In the genomic region with DNA sequence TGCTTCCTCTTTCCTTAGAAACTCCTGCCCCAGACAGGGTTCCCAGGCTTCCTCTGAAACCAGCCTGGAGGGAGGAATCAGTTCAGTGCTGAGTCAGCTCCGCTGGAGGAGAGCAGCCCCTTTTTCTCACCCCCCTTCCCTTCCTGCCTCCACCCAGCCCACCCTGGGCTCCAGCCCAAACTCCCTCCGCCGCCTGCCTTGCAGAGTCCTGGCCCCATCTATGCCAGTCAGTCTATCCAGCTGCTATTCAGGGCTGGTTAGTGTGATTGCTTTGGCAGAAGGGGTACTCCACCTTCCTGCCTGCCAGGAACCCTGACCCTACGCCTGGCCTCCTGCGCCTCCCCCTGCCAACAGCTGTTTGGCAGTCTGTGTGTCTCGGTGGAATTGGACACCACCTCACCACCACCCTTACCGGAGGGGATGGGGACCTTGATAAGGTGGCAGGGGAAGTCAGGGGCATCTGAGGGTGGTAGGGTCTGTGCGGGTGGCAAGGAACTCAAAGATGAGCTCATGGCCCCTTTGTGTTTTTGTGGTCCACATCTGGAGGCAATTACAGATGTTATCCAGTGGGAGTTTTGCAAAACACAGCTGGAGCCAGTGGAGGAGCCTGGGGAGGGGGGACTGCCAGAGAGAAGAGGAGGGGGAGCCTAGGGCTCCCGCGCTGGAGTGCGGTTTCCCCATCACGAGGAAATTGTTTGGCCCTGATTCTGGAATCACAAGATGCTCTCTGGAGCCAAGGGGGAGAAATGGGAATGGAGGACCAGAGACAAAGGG, we compare ENCODE assay signal across 9 cellular contexts. TPM values are rescaled to one million over a fixed set of nuclear protein-coding genes. Genes with fewer than 3 reads are reported as not detected.
A peak's percentile ranks its signal among the peaks of the same experiment; 100 is the strongest.
DNase-seq lines count a peak whose midpoint lies in the region; ATAC-seq, FAIRE-seq and TF ChIP-seq lines count a peak whose summit lies in the region.
"Had no signal": no experiment of that assay in that cellular context is flagged by ENCODE, and none has a peak within 500 bp of the region (broad histone marks: within the 10 kb centered on the region; RNA-seq: fewer than 3 reads in every experiment).

No MANE protein-coding gene starts in this region.

- H3K79me1 ChIP-seq in H1 (ENCODE audit: low read depth, low read length), result no peaks in the 10 kb centered on the region

- H3K9me3 Mint-ChIP-seq in activated T-cell treated with anti-CD3 and anti-CD28 coated beads, Interleukin-2, amount 50 U/mL, for 24 hours, result no peaks in the 10 kb centered on the region

- H3K9me3 ChIP-seq in H1 (ENCODE audit: insufficient read depth in 2 of 2, low read depth in 1 of 2, low read length in 1 of 2) (no peaks in the 10 kb centered on the region), mesodermal cell (ENCODE audit: control insufficient read depth, low read length) (no peaks in the 10 kb centered on the region), aorta (ENCODE audit: control insufficient read depth, low read length) (no peaks in the 10 kb centered on the region)

- H2BK15ac ChIP-seq in H1 (ENCODE audit: low read length), result peak overlapping the region; percentile 97; the same call in 1 of the 2 replicates

- WGBS in H1 (ENCODE audit: extremely low coverage in 1 of 2, insufficient coverage in 1 of 2, insufficient read length in 1 of 2, insufficient replicate concordance in 2 of 2, low coverage in 1 of 2, low lambda C conversion rate in 2 of 2, missing lambda C conversion rate in 1 of 2), 2 experiments, result 59% methylated on average over 11 of the region's 12 CpGs; no CpG with 5 or more reads in 1 of the 2 experiments
- 73 to 78% methylated on average over 4 to 5 of the region's 12 CpGs for WGBS in mesodermal cell (ENCODE audit: insufficient coverage in 2 of 2), 2 experiments
- WGBS in aorta, 2 donors, result 0 to 3% methylated on average over 12 of the region's 12 CpGs

- no peak for DNase-seq in activated T-cell treated with anti-CD3 and anti-CD28 coated beads, Interleukin-2, amount 50 U/mL, for 24 hours
- DNase-seq in activated T-cell treated with anti-CD3 and anti-CD28 coated beads for 4 hours (no peak), H1 (ENCODE audit: low read depth in 1 of 2, low spot score in 2 of 2) (peak in 1 of 2 experiments; percentile 58), aorta (peak; percentile 93)
- no peak for DNase-seq in central memory CD4-positive, alpha-beta T cell
- no peak for DNase-seq in stimulated activated CD4-positive, alpha-beta T cell treated with anti-CD3 and anti-CD28 coated beads, Interleukin-4, amount 100 ng/mL, for 24 hours

- peaks cover 0 to 2% of the 10 kb centered on the region in 2 experiments for H4K20me1 ChIP-seq in H1 (replicated peaks in 1 of 2; ENCODE audit: control insufficient read depth in 1 of 2, insufficient read depth in 2 of 2, low read length in 2 of 2)

- H3K9ac ChIP-seq in H1 (replicated peaks in 1 of 4; ENCODE audit: extremely low read depth in 1 of 4, low read depth in 3 of 4, low read length in 3 of 4), result no peak overlapping the region

- H4K8ac ChIP-seq in H1 (ENCODE audit: extremely low read depth, insufficient read depth, low read length), result no peak overlapping the region

- no peak overlapping the region for H3K4me3 Mint-ChIP-seq in activated T-cell treated with anti-CD3 and anti-CD28 coated beads, Interleukin-2, amount 50 U/mL, for 24 hours

- no peak overlapping the region for H3K56ac ChIP-seq in H1 (replicated peaks; ENCODE audit: insufficient read length, low read depth, low read length)

- ATAC-seq in aorta (ENCODE audit: low FRiP score) (peak; percentile 77), GM18909 (IDR thresholded peaks at IDR 0.05; ENCODE audit: poor library complexity, unreplicated experiment) (no peak)

- no peak for TF ChIP-seq RAD21 in H1 (IDR thresholded peaks at IDR 0.05 in 1 of 2, conservative IDR thresholded peaks at IDR 0.05 in 1 of 2; ENCODE audit: low read depth in 2 of 2, low read length in 2 of 2)

- H3K4ac ChIP-seq in H1 (replicated peaks; ENCODE audit: insufficient read length, low read depth, low read length), result no peak overlapping the region

- peak overlapping the region; percentile 8 for H4K91ac ChIP-seq in H1 (replicated peaks; ENCODE audit: insufficient read length, low read length)

- CTCF ChIA-PET in H1 (lab: Charles Lee; ENCODE audit: partially characterized antibody), result interaction anchor here (0.8 to 56.0 kb wide), 11 partner anchors 13 to 278 kb away, joined by 3 to 1562 read pairs (median 4); a partner anchor contains a TSS

- H3K4me2 ChIP-seq in H1 (ENCODE audit: insufficient read depth in 1 of 2, low read depth in 2 of 2, low read length in 2 of 2), result 0 out of 4 replicates have a peak overlapping the region, but pooled peaks of 1 of the 2 experiments have one; percentile 15

- POLR2A ChIA-PET in H1 (lab: Charles Lee; ENCODE audit: partially characterized antibody), result interaction anchor here (0.9 to 13.9 kb wide), 4 partner anchors 15 to 171 kb away, joined by 3 to 203 read pairs (median 44); a partner anchor contains a TSS

- no peak overlapping the region for H3K4me3 ChIP-seq in H1 (ENCODE audit: extremely low read depth in 1 of 4, insufficient read depth in 2 of 4, low read depth in 3 of 4, low read length in 4 of 4)
- H3K4me3 ChIP-seq in mesodermal cell (ENCODE audit: extremely low read depth, insufficient read depth, low read length, poor library complexity, severe bottlenecking), result no peak overlapping the region
- H3K4me3 ChIP-seq in aorta (ENCODE audit: low read length in 2 of 2), result no peak overlapping the region

- H3K23ac ChIP-seq in H1 (ENCODE audit: insufficient read length), result no peak overlapping the region

- H3K36me3 Mint-ChIP-seq in activated T-cell treated with anti-CD3 and anti-CD28 coated beads, Interleukin-2, amount 50 U/mL, for 24 hours (ENCODE audit: low read depth), result no peaks in the 10 kb centered on the region

- H3K4me1 Mint-ChIP-seq in activated T-cell treated with anti-CD3 and anti-CD28 coated beads, Interleukin-2, amount 50 U/mL, for 24 hours (ENCODE audit: low read depth), result peaks cover 19% of the 10 kb centered on the region

- peaks cover 2% of the 10 kb centered on the region; the same call in 1 of the 2 replicates for H3K23me2 ChIP-seq in H1 (ENCODE audit: low read depth, low read length)

- no peak for TF ChIP-seq POLR2A in H1 (IDR thresholded peaks at IDR 0.05; ENCODE audit: control extremely low read depth in 1 of 2, low read depth in 2 of 2, low read length in 2 of 2)

- peak overlapping the region; percentile 77; the same call in 1 of the 2 replicates for H2BK12ac ChIP-seq in H1 (ENCODE audit: low read depth, low read length)

- no peak for TF ChIP-seq EP300 in H1 (IDR thresholded peaks at IDR 0.05; ENCODE audit: borderline replicate concordance in 1 of 2, low read depth in 2 of 2, low read length in 2 of 2)

- H3K4me1 ChIP-seq in H1 (replicated peaks in 1 of 4; ENCODE audit: control insufficient read depth in 3 of 4, insufficient read depth in 4 of 4, low read length in 3 of 4), result peaks cover 4 to 22% (median 11%) of the 10 kb centered on the region in 4 experiments
- H3K4me1 ChIP-seq in mesodermal cell (ENCODE audit: control insufficient read depth, insufficient read depth, low read length, poor library complexity, severe bottlenecking), result peaks cover 37% of the 10 kb centered on the region
- no peaks in the 10 kb centered on the region for H3K4me1 ChIP-seq in aorta (ENCODE audit: control insufficient read depth in 1 of 2, insufficient read depth in 2 of 2, low read length in 2 of 2)

- peaks cover 4 to 22% (median 15%) of the 10 kb centered on the region in 4 experiments; a peak in 7 of 8 replicates for H3K36me3 ChIP-seq in H1 (ENCODE audit: control insufficient read depth in 2 of 4, insufficient read depth in 4 of 4, low read length in 3 of 4)
- peaks cover 34% of the 10 kb centered on the region for H3K36me3 ChIP-seq in mesodermal cell (ENCODE audit: control insufficient read depth, insufficient read depth, low read length)
- peaks cover 0 to 12% of the 10 kb centered on the region in 2 donors for H3K36me3 ChIP-seq in aorta (ENCODE audit: control insufficient read depth in 1 of 2, insufficient read depth in 2 of 2, low read length in 1 of 2)

- peak overlapping the region; percentile 8; the same call in 1 of the 2 replicates for H3K27ac ChIP-seq in H1 (ENCODE audit: low read depth, low read length)
- H3K27ac ChIP-seq in mesodermal cell (ENCODE audit: low read depth, low read length, severe bottlenecking), result peak overlapping the region; percentile 87
- H3K27ac ChIP-seq in aorta (ENCODE audit: low read depth in 1 of 2, low read length in 2 of 2), result peak overlapping the region; percentile 73 to 95
- H3K27ac ChIP-seq: C4-2B had no signal

- intact Hi-C loops in aorta (cut with DNase I), result no loop called here

- H3K79me2 ChIP-seq in H1 (ENCODE audit: control insufficient read depth in 1 of 2, insufficient read depth in 2 of 2, low read length in 2 of 2), result no peaks in the 10 kb centered on the region

- no peak for FAIRE-seq in H1 (lab: Jason Lieb, UNC)

- H2BK5ac ChIP-seq in H1 (ENCODE audit: low read depth, low read length), result peak overlapping the region; percentile 86

- H2AK5ac ChIP-seq in H1 (ENCODE audit: low read depth, low read length), result peak overlapping the region; percentile 72; the same call in 1 of the 2 replicates

- no peak overlapping the region for H4K5ac ChIP-seq in H1 (ENCODE audit: insufficient read length, low read depth, low read length)

- no peak overlapping the region for H3K14ac ChIP-seq in H1 (ENCODE audit: insufficient read length)

- H3K27ac Mint-ChIP-seq in activated T-cell treated with anti-CD3 and anti-CD28 coated beads, Interleukin-2, amount 50 U/mL, for 24 hours, result peak overlapping the region; percentile 52

- no peak overlapping the region for H2AFZ ChIP-seq in H1 (ENCODE audit: low read length)

- no peak overlapping the region for H2BK120ac ChIP-seq in H1 (replicated peaks; ENCODE audit: low read depth, low read length)

- H2BK20ac ChIP-seq in H1 (ENCODE audit: low read length), result peak overlapping the region; percentile 80; the same call in 1 of the 2 replicates

- no peak for TF ChIP-seq CTCF in H1 (IDR thresholded peaks at IDR 0.05; ENCODE audit: control extremely low read depth in 1 of 3, insufficient read depth in 1 of 3, low read depth in 1 of 3, low read length in 3 of 3)

- H3K27me3 ChIP-seq in H1 (replicated peaks in 1 of 4; ENCODE audit: control insufficient read depth in 3 of 4, extremely low read depth in 1 of 4, insufficient read depth in 3 of 4, low read length in 3 of 4) (no peaks in the 10 kb centered on the region), aorta (ENCODE audit: control insufficient read depth in 1 of 2, insufficient read depth in 2 of 2, low read length in 1 of 2) (no peaks in the 10 kb centered on the region)

- H3K27me3 Mint-ChIP-seq in activated T-cell treated with anti-CD3 and anti-CD28 coated beads, Interleukin-2, amount 50 U/mL, for 24 hours, result peaks cover 33% of the 10 kb centered on the region

- no peak overlapping the region for H3K18ac ChIP-seq in H1 (ENCODE audit: extremely low read depth, low read length)

RNA-seq across cellular contexts. Expression of a gene that starts 12.2 kb away (rescaled TPM):
- 83.1 and 86.8 TPM in 2 replicates for total RNA-seq in H1 (2021; fragmentation: NEBNext Ultra II Directional; extraction: Animal tissue kit (Norgen Biotek cat#: 25700))
- polyA plus RNA-seq in H1 (2011; rRNA removed) (58.2 and 81.6 TPM in 2 replicates), aorta (10 to 100 TPM; 29.8 to 99.2 TPM)
- 61.6 TPM for polyA plus RNA-seq in H1 (2011; cell fraction: cytosol; rRNA removed)
- polyA plus RNA-seq in H1 (2011; cell fraction: nucleus; rRNA removed), result 147 TPM
- 54.3 to 67.5 TPM (median 63.3 TPM) in 4 replicates for polyA plus RNA-seq in H1 (2012, experiment 1 of 2)
- polyA plus RNA-seq in H1 (2012, experiment 2 of 2), result 60.0 TPM
- polyA plus RNA-seq in H1 (2013, experiment 1 of 2), result 277 TPM
- polyA plus RNA-seq in H1 (2013, experiment 2 of 2), result 290 TPM
- polyA minus RNA-seq in H1 (2011; rRNA and poly(A)+ RNA removed), result 46.1 and 61.0 TPM in 2 replicates
- polyA minus RNA-seq in H1 (2011; cell fraction: cytosol; rRNA and poly(A)+ RNA removed), result 28.2 TPM
- 24.5 TPM for polyA minus RNA-seq in H1 (2011; cell fraction: nucleus; rRNA and poly(A)+ RNA removed)
- polyA plus RNA-seq in mesodermal cell (2013, experiment 1 of 2), result 340 TPM
- polyA plus RNA-seq in mesodermal cell (2013, experiment 2 of 2), result 281 TPM
- 100 to 1,000 TPM; 206 to 250 TPM for total RNA-seq in aorta

RNA-seq across cellular contexts. Expression of a gene that starts 18.9 kb away (rescaled TPM):
- 172 and 176 TPM in 2 replicates for total RNA-seq in H1 (2021; fragmentation: NEBNext Ultra II Directional; extraction: Animal tissue kit (Norgen Biotek cat#: 25700))
- polyA plus RNA-seq in H1 (2011; rRNA removed) (70.5 and 109 TPM in 2 replicates), aorta (10 to 100 TPM; 47.3 to 56.0 TPM)
- 108 TPM for polyA plus RNA-seq in H1 (2011; cell fraction: cytosol; rRNA removed)
- 74.0 TPM for polyA plus RNA-seq in H1 (2011; cell fraction: nucleus; rRNA removed)
- 186 to 208 TPM (median 197 TPM) in 4 replicates for polyA plus RNA-seq in H1 (2012, experiment 1 of 2)
- 516 TPM for polyA plus RNA-seq in H1 (2012, experiment 2 of 2)
- 328 TPM for polyA plus RNA-seq in H1 (2013, experiment 1 of 2)
- polyA plus RNA-seq in H1 (2013, experiment 2 of 2), result 334 TPM
- 9.8 and 12.4 TPM in 2 replicates for polyA minus RNA-seq in H1 (2011; rRNA and poly(A)+ RNA removed)
- 41.0 TPM for polyA minus RNA-seq in H1 (2011; cell fraction: cytosol; rRNA and poly(A)+ RNA removed)
- 34.9 TPM for polyA minus RNA-seq in H1 (2011; cell fraction: nucleus; rRNA and poly(A)+ RNA removed)
- polyA plus RNA-seq in mesodermal cell (2013, experiment 1 of 2), result 158 TPM
- polyA plus RNA-seq in mesodermal cell (2013, experiment 2 of 2), result 156 TPM
- 10 to 100 TPM; 37.2 to 49.1 TPM for total RNA-seq in aorta

RNA-seq across cellular contexts. Expression of a gene that starts 23.0 kb away (rescaled TPM):
- total RNA-seq in H1 (2021; fragmentation: NEBNext Ultra II Directional; extraction: Animal tissue kit (Norgen Biotek cat#: 25700)), result 15.6 and 15.7 TPM in 2 replicates
- polyA plus RNA-seq in H1 (2011; rRNA removed) (12.4 and 22.8 TPM in 2 replicates), aorta (100 to 1,000 TPM in 1 of 2 donors, 10 to 100 TPM in 1; 53.0 to 134 TPM)
- 10.6 TPM for polyA plus RNA-seq in H1 (2011; cell fraction: cytosol; rRNA removed)
- polyA plus RNA-seq in H1 (2011; cell fraction: nucleus; rRNA removed), result 21.0 TPM
- polyA plus RNA-seq in H1 (2012, experiment 1 of 2), result 10.6 to 17.3 TPM (median 14.7 TPM) in 4 replicates
- polyA plus RNA-seq in H1 (2012, experiment 2 of 2), result 13.0 TPM
- polyA plus RNA-seq in H1 (2013, experiment 1 of 2), result 15.4 TPM
- polyA plus RNA-seq in H1 (2013, experiment 2 of 2), result 15.6 TPM
- polyA minus RNA-seq in H1 (2011; rRNA and poly(A)+ RNA removed), result 21.1 and 22.8 TPM in 2 replicates
- 13.1 TPM for polyA minus RNA-seq in H1 (2011; cell fraction: cytosol; rRNA and poly(A)+ RNA removed)
- 11.9 TPM for polyA minus RNA-seq in H1 (2011; cell fraction: nucleus; rRNA and poly(A)+ RNA removed)
- 64.8 TPM for polyA plus RNA-seq in mesodermal cell (2013, experiment 1 of 2)
- 49.4 TPM for polyA plus RNA-seq in mesodermal cell (2013, experiment 2 of 2)
- 100 to 1,000 TPM; 161 to 187 TPM for total RNA-seq in aorta

RNA-seq across cellular contexts. Expression of a gene that starts 33.3 kb away (rescaled TPM):
- 5.8 and 6.3 TPM in 2 replicates for total RNA-seq in H1 (2021; fragmentation: NEBNext Ultra II Directional; extraction: Animal tissue kit (Norgen Biotek cat#: 25700))
- polyA plus RNA-seq in H1 (2011; rRNA removed), result 14.9 and 15.0 TPM in 2 replicates
- 10.3 TPM for polyA plus RNA-seq in H1 (2011; cell fraction: cytosol; rRNA removed)
- 8.1 TPM for polyA plus RNA-seq in H1 (2011; cell fraction: nucleus; rRNA removed)
- polyA plus RNA-seq in H1 (2012, experiment 1 of 2), result 5.0 to 6.8 TPM (median 5.6 TPM) in 4 replicates
- 4.1 TPM for polyA plus RNA-seq in H1 (2012, experiment 2 of 2)
- polyA plus RNA-seq in H1 (2013, experiment 1 of 2), result 7.1 TPM
- polyA plus RNA-seq in H1 (2013, experiment 2 of 2), result 7.1 TPM
- polyA minus RNA-seq in H1 (2011; rRNA and poly(A)+ RNA removed), result 11.7 and 13.5 TPM in 2 replicates
- polyA minus RNA-seq in H1 (2011; cell fraction: cytosol; rRNA and poly(A)+ RNA removed), result 3.2 TPM
- 5.0 TPM for polyA minus RNA-seq in H1 (2011; cell fraction: nucleus; rRNA and poly(A)+ RNA removed)
- polyA plus RNA-seq in mesodermal cell (2013, experiment 1 of 2), result 11.4 TPM
- polyA plus RNA-seq in mesodermal cell (2013, experiment 2 of 2), result 11.6 TPM
- 10 to 100 TPM; 16.7 TPM for total RNA-seq in aorta
- polyA plus RNA-seq in aorta, result 10 to 100 TPM; 15.4 to 44.2 TPM

RNA-seq across cellular contexts. Expression of a gene that starts 34.4 kb away (rescaled TPM):
- total RNA-seq in H1 (2021; fragmentation: NEBNext Ultra II Directional; extraction: Animal tissue kit (Norgen Biotek cat#: 25700)), result 1.1 and 1.3 TPM in 2 replicates
- polyA plus RNA-seq in H1 (2011; rRNA removed) (0.78 and 1.00 TPM in 2 replicates), aorta (under 1 TPM in 1 of 2 donors, not detected in 1; 0.92 TPM)
- polyA plus RNA-seq in H1 (2011; cell fraction: cytosol; rRNA removed), result 1.4 TPM
- 2.2 TPM for polyA plus RNA-seq in H1 (2011; cell fraction: nucleus; rRNA removed)
- polyA plus RNA-seq in H1 (2012, experiment 1 of 2), result 0.96 to 1.6 TPM (median 1.2 TPM) in 4 replicates
- polyA plus RNA-seq in H1 (2012, experiment 2 of 2), result 1.3 TPM
- 1.5 TPM for polyA plus RNA-seq in H1 (2013, experiment 1 of 2)
- 1.4 TPM for polyA plus RNA-seq in H1 (2013, experiment 2 of 2)
- polyA minus RNA-seq in H1 (2011; rRNA and poly(A)+ RNA removed), result 0.34 and 0.73 TPM in 2 replicates
- polyA minus RNA-seq in H1 (2011; cell fraction: cytosol; rRNA and poly(A)+ RNA removed), result not detected
- 1.8 TPM for polyA minus RNA-seq in H1 (2011; cell fraction: nucleus; rRNA and poly(A)+ RNA removed)
- polyA plus RNA-seq in mesodermal cell (2013, experiment 1 of 2), result 1.9 TPM
- 1.5 TPM for polyA plus RNA-seq in mesodermal cell (2013, experiment 2 of 2)
- total RNA-seq in aorta, result under 1 TPM; 0.36 to 0.75 TPM

Comparison
In these comparisons a context has a peak if more than half of its experiments do, and no peak if none do; other contexts are left out.
1. DNase-seq: peak in aorta (2 of 2); none in activated T-cell treated with anti-CD3 and anti-CD28 coated beads, Interleukin-2, amount 50 U/mL, for 24 hours (single experiment), activated T-cell treated with anti-CD3 and anti-CD28 coated beads for 4 hours (single experiment), central memory CD4-positive, alpha-beta T cell (single experiment) and stimulated activated CD4-positive, alpha-beta T cell treated with anti-CD3 and anti-CD28 coated beads, Interleukin-4, amount 100 ng/mL, for 24 hours (single experiment).
2. H3K27ac ChIP-seq: peak in every context shown above with its lines; median percentile 87 in mesodermal cell; 84 in aorta; 8 in H1.